Comparison of ENCODE assay signal across 21 cellular contexts in genomic region chr13:29716493-29716892, GRCh38.
DNase-seq lines count a peak whose midpoint lies in the region; ATAC-seq and TF ChIP-seq lines count a peak whose summit lies in the region.
"Had no signal": no experiment of that assay in that cellular context is flagged by ENCODE, and none has a peak within 500 bp of the region (broad histone marks: within the 10 kb centered on the region; RNA-seq: fewer than 3 reads in every experiment).

No MANE protein-coding gene starts in this region.

- no peaks in the 10 kb centered on the region for H3K4me1 Mint-ChIP-seq in activated T-helper 17 cell treated with anti-CD3 and anti-CD28 coated beads, Interleukin-2, amount 50 U/mL, for 72 hours
- H3K4me1 Mint-ChIP-seq in stimulated activated effector memory CD8-positive, alpha-beta T cell treated with anti-CD3 and anti-CD28 coated beads, Interleukin-12 subunit alpha, Interleukin-12 subunit beta, amount 100 ng/mL, for 72 hours = no peaks in the 10 kb centered on the region
- H3K4me1 Mint-ChIP-seq in activated T-cell treated with anti-CD3 and anti-CD28 coated beads, Interleukin-2, amount 50 U/mL, for 24 hours (ENCODE audit: low read depth) = no peaks in the 10 kb centered on the region
- H3K4me1 Mint-ChIP-seq: CD14-positive monocyte; CD4-positive, CD25-positive, alpha-beta regulatory T cell; CD8-positive, alpha-beta memory T cell had no signal

- peaks cover 0 to 10% (median 0%) of the 10 kb centered on the region in 7 donors for H3K27me3 ChIP-seq in spleen (replicated peaks in 1 of 7)
- H3K27me3 ChIP-seq: BE2C, BLaER1 had no signal

- peaks cover 0 to 11% (median 10%) of the 10 kb centered on the region in 8 donors for H3K9me3 ChIP-seq in spleen
- H3K9me3 ChIP-seq: A549 had no signal

- H3K9me3 Mint-ChIP-seq in activated T-helper 17 cell treated with anti-CD3 and anti-CD28 coated beads, Interleukin-2, amount 50 U/mL, for 72 hours = no peaks in the 10 kb centered on the region
- H3K9me3 Mint-ChIP-seq in stimulated activated effector memory CD8-positive, alpha-beta T cell treated with anti-CD3 and anti-CD28 coated beads, Interleukin-12 subunit alpha, Interleukin-12 subunit beta, amount 100 ng/mL, for 72 hours = no peaks in the 10 kb centered on the region
- no peaks in the 10 kb centered on the region for H3K9me3 Mint-ChIP-seq in activated T-cell treated with anti-CD3 and anti-CD28 coated beads, Interleukin-2, amount 50 U/mL, for 24 hours

- ATAC-seq in HG02885 (IDR thresholded peaks at IDR 0.05; ENCODE audit: poor library complexity, unreplicated experiment) = peak; percentile 55
- peak; percentile 26 for ATAC-seq in activated T-helper 17 cell treated with anti-CD3 and anti-CD28 coated beads, Interleukin-2, amount 50 U/mL, for 72 hours (replicated peaks)
- ATAC-seq in stimulated activated effector memory CD8-positive, alpha-beta T cell treated with anti-CD3 and anti-CD28 coated beads, Interleukin-12 subunit alpha, Interleukin-12 subunit beta, amount 100 ng/mL, for 72 hours = peak; percentile 33
- ATAC-seq: A549 had no signal

- H3K27ac ChIP-seq in spleen = no peak overlapping the region
- H3K27ac ChIP-seq: 22Rv1, A549, BLaER1 had no signal

- H3K4me3 Mint-ChIP-seq in activated T-helper 17 cell treated with anti-CD3 and anti-CD28 coated beads, Interleukin-2, amount 50 U/mL, for 72 hours = no peak overlapping the region
- no peak overlapping the region for H3K4me3 Mint-ChIP-seq in stimulated activated effector memory CD8-positive, alpha-beta T cell treated with anti-CD3 and anti-CD28 coated beads, Interleukin-12 subunit alpha, Interleukin-12 subunit beta, amount 100 ng/mL, for 72 hours
- H3K4me3 Mint-ChIP-seq in activated T-cell treated with anti-CD3 and anti-CD28 coated beads, Interleukin-2, amount 50 U/mL, for 24 hours = no peak overlapping the region
- H3K4me3 Mint-ChIP-seq: CD14-positive monocyte; CD4-positive, alpha-beta memory T cell; CD4-positive, CD25-positive, alpha-beta regulatory T cell; CD8-positive, alpha-beta memory T cell had no signal

- H3K27ac Mint-ChIP-seq in activated T-helper 17 cell treated with anti-CD3 and anti-CD28 coated beads, Interleukin-2, amount 50 U/mL, for 72 hours = no peak overlapping the region
- no peak overlapping the region for H3K27ac Mint-ChIP-seq in stimulated activated effector memory CD8-positive, alpha-beta T cell treated with anti-CD3 and anti-CD28 coated beads, Interleukin-12 subunit alpha, Interleukin-12 subunit beta, amount 100 ng/mL, for 72 hours
- H3K27ac Mint-ChIP-seq in activated T-cell treated with anti-CD3 and anti-CD28 coated beads, Interleukin-2, amount 50 U/mL, for 24 hours = no peak overlapping the region
- H3K27ac Mint-ChIP-seq: CD14-positive monocyte; CD4-positive, alpha-beta memory T cell; CD4-positive, CD25-positive, alpha-beta regulatory T cell; CD8-positive, alpha-beta memory T cell had no signal

- no peaks in the 10 kb centered on the region for H3K36me3 Mint-ChIP-seq in activated T-helper 17 cell treated with anti-CD3 and anti-CD28 coated beads, Interleukin-2, amount 50 U/mL, for 72 hours (ENCODE audit: low read depth)
- no peaks in the 10 kb centered on the region for H3K36me3 Mint-ChIP-seq in stimulated activated effector memory CD8-positive, alpha-beta T cell treated with anti-CD3 and anti-CD28 coated beads, Interleukin-12 subunit alpha, Interleukin-12 subunit beta, amount 100 ng/mL, for 72 hours
- H3K36me3 Mint-ChIP-seq in activated T-cell treated with anti-CD3 and anti-CD28 coated beads, Interleukin-2, amount 50 U/mL, for 24 hours (ENCODE audit: low read depth) = no peaks in the 10 kb centered on the region
- H3K36me3 Mint-ChIP-seq: CD14-positive monocyte; CD4-positive, CD25-positive, alpha-beta regulatory T cell; CD8-positive, alpha-beta memory T cell had no signal

- intact Hi-C loops in spleen (cut with DNase I; ENCODE audit: low total_unique reads) = no loop called here

- DNase-seq in GM12865 (ENCODE audit: low read depth) (peak; percentile 34), COR-L47 (lab: John Stamatoyannopoulos, UW) (no peak), spleen (no peak)
- DNase-seq in stimulated activated effector memory CD8-positive, alpha-beta T cell treated with anti-CD3 and anti-CD28 coated beads, Interleukin-12 subunit alpha, Interleukin-12 subunit beta, amount 100 ng/mL, for 72 hours (ENCODE audit: low spot score in 2 of 2) = no peak
- DNase-seq in activated T-cell treated with anti-CD3 and anti-CD28 coated beads, Interleukin-2, amount 50 U/mL, for 24 hours = no peak
- DNase-seq: AML-193; BE2C; C1 segment of cervical spinal cord; Caco-2; Calu3; CD4-positive, alpha-beta memory T cell; CD8-positive, alpha-beta memory T cell; DMS79 treated with DMSO at 0.1 percent for 48 hours; GF-D8 had no signal

- no peaks in the 10 kb centered on the region for H3K36me3 ChIP-seq in spleen
- H3K36me3 ChIP-seq: BE2C, BLaER1 had no signal

- whole genome bisulfite sequencing in spleen, 5 donors = 61 to 92% (median 81%) methylated on average over 3 of the region's 3 CpGs

- no peak for TF ChIP-seq CTCF in GM12865 (IDR thresholded peaks at IDR 0.05; ENCODE audit: insufficient read depth, low read depth, low read length, missing control alignments)
- no peak for TF ChIP-seq CTCF in spleen (IDR thresholded peaks at IDR 0.05 in 8 of 11, conservative IDR thresholded peaks at IDR 0.05 in 3 of 11)

- no peak for TF ChIP-seq POLR2A in spleen (IDR thresholded peaks at IDR 0.05)

- H3K27me3 Mint-ChIP-seq in activated T-helper 17 cell treated with anti-CD3 and anti-CD28 coated beads, Interleukin-2, amount 50 U/mL, for 72 hours = peaks cover 15% of the 10 kb centered on the region
- H3K27me3 Mint-ChIP-seq in activated T-cell treated with anti-CD3 and anti-CD28 coated beads, Interleukin-2, amount 50 U/mL, for 24 hours = peaks cover 9% of the 10 kb centered on the region

- no peak overlapping the region for H3K4me3 ChIP-seq in GM12865 (ENCODE audit: low read depth, low read length)
- H3K4me3 ChIP-seq in spleen = no peak overlapping the region
- H3K4me3 ChIP-seq: A549, BLaER1 had no signal

- peaks cover 0 to 4% (median 0%) of the 10 kb centered on the region in 6 donors for H3K4me1 ChIP-seq in spleen
- H3K4me1 ChIP-seq: A549, BE2C, Caco-2 had no signal
